ENCODE assay signal across 30 cellular contexts in the genomic region with DNA sequence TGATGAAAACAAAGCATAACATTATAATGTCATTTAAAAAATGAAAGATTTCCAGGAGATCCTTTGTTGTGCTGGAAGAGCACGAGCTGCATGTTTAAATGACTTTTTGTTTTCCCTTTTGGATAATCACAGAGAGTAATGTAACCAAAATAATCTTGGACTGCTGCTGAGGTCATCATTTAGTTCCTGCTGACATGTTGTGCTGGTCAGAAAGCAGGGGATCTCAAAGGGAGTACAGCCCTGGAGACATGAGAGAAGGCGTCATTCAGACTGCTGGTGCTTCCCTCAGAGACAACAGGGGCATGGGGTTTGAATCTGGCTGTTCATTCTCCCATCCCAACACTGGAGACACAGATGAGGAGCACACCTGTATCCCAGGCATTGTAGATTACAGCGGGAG.
"Had no signal": no experiment of that assay in that cellular context is flagged by ENCODE, and none has a peak within 500 bp of the region (broad histone marks: within the 10 kb centered on the region; RNA-seq: fewer than 3 reads in every experiment).

No MANE protein-coding gene starts in this region.

- H3K36me3 Mint-ChIP-seq: activated naive CD8-positive, alpha-beta T cell had no signal

- H3K27me3 Mint-ChIP-seq: activated naive CD8-positive, alpha-beta T cell had no signal

- DNase-seq: activated CD4-positive, alpha-beta T cell treated with anti-CD3 and anti-CD28 coated beads for 48 hours; activated CD4-positive, alpha-beta T cell treated with anti-CD3 and anti-CD28 coated beads, Interleukin-2, amount 50 U/mL, for 48 hours; activated CD8-positive, alpha-beta memory T cell treated with anti-CD3 and anti-CD28 coated beads for 24 hours; activated effector memory CD4-positive, alpha-beta T cell treated with Interleukin-2 at 50 U/mL for 16 hours; activated naive CD4-positive, alpha-beta T cell treated with Interleukin-2 at 50 U/mL for 16 hours; anterior cingulate cortex; body of pancreas; cortex of kidney; heart left ventricle; islet precursor cell; left ventricle myocardium inferior; mesendoderm; ovary; sigmoid colon; small intestine; stimulated activated CD4-positive, alpha-beta T cell treated with anti-CD3 and anti-CD28 coated beads, Interleukin-15, amount 100 ng/mL, for 24 hours; stimulated activated CD4-positive, alpha-beta T cell treated with anti-CD3 and anti-CD28 coated beads, Interleukin-2, amount 100 ng/mL, for 24 hours; stimulated activated naive CD4-positive, alpha-beta T cell; T-helper 17 cell; T1000; WERI-Rb-1 had no signal

- H3K9me3 Mint-ChIP-seq: nephron had no signal

- H3K27ac Mint-ChIP-seq: activated naive CD8-positive, alpha-beta T cell; progenitor cell of endocrine pancreas; T-helper 17 cell had no signal

- H3K4me3 ChIP-seq: body of pancreas, gastroesophageal sphincter, lung, ovary, sigmoid colon, tibial nerve had no signal

- H3K36me3 ChIP-seq: gastroesophageal sphincter, heart left ventricle, left ventricle myocardium inferior, neutrophil, ovary, sigmoid colon, tibial nerve, WERI-Rb-1 had no signal

- H3K4me1 Mint-ChIP-seq: T-helper 17 cell had no signal

- H3K27ac ChIP-seq: body of pancreas, heart left ventricle, left ventricle myocardium inferior, neutrophil, ovary, sigmoid colon, tibial nerve, WERI-Rb-1 had no signal

- H3K4me1 ChIP-seq: body of pancreas, gastroesophageal sphincter, left ventricle myocardium inferior, sigmoid colon, tibial nerve had no signal

- H3K4me3 Mint-ChIP-seq: activated naive CD8-positive, alpha-beta T cell; nephron; T-helper 17 cell had no signal

- H3K9me3 ChIP-seq: body of pancreas, gastroesophageal sphincter, heart left ventricle, left ventricle myocardium inferior, neutrophil, ovary, sigmoid colon, tibial nerve had no signal

- ATAC-seq: activated CD4-positive, CD25-positive, alpha-beta regulatory T cell treated with anti-CD3 and anti-CD28 coated beads, Interleukin-2, amount 50 U/mL, for 24 hours; body of pancreas; esophagus mucosa; gastroesophageal sphincter; T-helper 17 cell had no signal

- H3K27me3 ChIP-seq: body of pancreas, gastroesophageal sphincter, heart left ventricle, neutrophil, ovary, sigmoid colon, tibial nerve had no signal
